Comparison of ENCODE assay signal across 8 cellular contexts in the genomic region with DNA sequence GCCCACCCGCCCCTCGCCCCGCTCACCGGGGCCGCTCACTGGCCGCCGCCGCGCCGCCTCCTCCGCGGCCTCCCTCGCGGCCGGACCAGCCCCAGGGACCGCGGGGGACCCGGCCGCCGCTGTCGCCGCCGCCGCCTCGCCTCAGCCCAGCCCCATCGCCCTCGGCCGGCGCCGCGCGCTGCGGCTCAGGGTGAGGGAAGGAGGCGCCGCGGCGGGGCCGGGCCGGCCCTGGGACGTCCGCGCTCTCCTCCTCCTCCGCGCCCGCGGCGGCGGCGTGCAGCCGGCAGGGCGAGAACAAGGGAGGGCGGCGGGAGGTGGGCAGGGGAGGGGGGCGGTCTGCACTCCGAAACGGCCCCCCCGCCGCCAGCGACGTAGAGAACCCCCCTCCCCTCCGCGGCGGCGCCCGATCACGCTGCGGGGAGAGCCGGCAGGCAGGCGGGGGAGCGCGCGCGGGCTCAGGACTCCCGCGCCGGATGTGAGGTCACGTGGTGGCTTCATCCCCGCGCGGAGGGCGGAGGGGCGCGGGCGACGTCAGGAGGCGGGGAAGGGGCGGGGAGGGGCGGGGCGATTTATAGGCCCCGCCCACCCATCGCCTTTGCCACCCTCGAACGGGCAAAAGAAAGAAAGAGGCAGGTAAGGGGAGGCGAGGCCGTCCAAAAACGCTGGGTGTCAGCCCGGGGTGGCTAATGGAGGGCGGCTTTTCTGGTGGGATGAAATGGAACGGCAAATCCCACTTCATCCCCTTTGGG. TPM values are rescaled to one million over a fixed set of nuclear protein-coding genes. Genes with fewer than 3 reads are reported as not detected.
A peak's percentile ranks its signal among the peaks of the same experiment; 100 is the strongest.
DNase-seq lines count a peak whose midpoint lies in the region; ATAC-seq and TF ChIP-seq lines count a peak whose summit lies in the region.

A gene (minus strand): TSS at position 463 of the 749 bp plus-strand sequence. CDS start 24,812 bp downstream, outside the sequence.

- H3K36me3 ChIP-seq in IMR-90 (ENCODE audit: control insufficient read depth, insufficient read depth, low read length) (peaks cover 2% of the 10 kb centered on the region), OCI-LY7 (ENCODE audit: insufficient read depth, low read length) (peaks cover 28% of the 10 kb centered on the region)

- H3K27me3 ChIP-seq in IMR-90 (ENCODE audit: control insufficient read depth, insufficient read depth, low read length) (no peaks in the 10 kb centered on the region), mononuclear cell (ENCODE audit: insufficient read depth, low read length) (no peaks in the 10 kb centered on the region)

- peak within 1 kb of the TSS; percentile 99 for H2AK9ac ChIP-seq in IMR-90 (replicated peaks; ENCODE audit: low read depth, low read length, poor library complexity)

- H2AK5ac ChIP-seq in IMR-90 (ENCODE audit: low read depth, low read length) = peak within 1 kb of the TSS; percentile 95

- H3K4me2 ChIP-seq in IMR-90 (ENCODE audit: low read depth, low read length) (peak within 1 kb of the TSS; percentile 81), OCI-LY7 (ENCODE audit: low read length) (peak within 1 kb of the TSS; percentile 98)

- H3K9ac ChIP-seq in IMR-90 (ENCODE audit: low read depth, low read length) = peak within 1 kb of the TSS; percentile 93

- H3K4me1 ChIP-seq in IMR-90 (ENCODE audit: control insufficient read depth, insufficient read depth, low read length) (peaks cover 21% of the 10 kb centered on the region), OCI-LY7 (ENCODE audit: insufficient read depth, low read length, poor library complexity, severe bottlenecking) (peaks cover 36% of the 10 kb centered on the region), mononuclear cell (ENCODE audit: insufficient read depth, low read length) (peaks cover 57% of the 10 kb centered on the region)

- TF ChIP-seq RAD21 in IMR-90 (IDR thresholded peaks at IDR 0.05; ENCODE audit: low read length) = no peak

- no peaks in the 10 kb centered on the region for H3K9me2 ChIP-seq in OCI-LY7 (ENCODE audit: insufficient read depth, low read length)

- ATAC-seq in GM21526 (IDR thresholded peaks at IDR 0.05; ENCODE audit: low FRiP score, unreplicated experiment) (peak; percentile 58), IMR-90 (ENCODE audit: low read depth) (peak; percentile 81)

- peak within 1 kb of the TSS; percentile 78 for H3K56ac ChIP-seq in IMR-90 (ENCODE audit: extremely low read depth, insufficient read depth, low read length)

- H4K91ac ChIP-seq in IMR-90 (ENCODE audit: insufficient read depth, low read depth, low read length) = peak within 1 kb of the TSS; percentile 71

- peaks cover 3 to 23% of the 10 kb centered on the region in 2 experiments; a peak in 3 of 4 replicates for H3K79me1 ChIP-seq in IMR-90 (ENCODE audit: low read depth in 1 of 2, low read length in 2 of 2)

- H2BK120ac ChIP-seq in IMR-90 (ENCODE audit: low read depth, low read length) = peak within 1 kb of the TSS; percentile 95

- H3K27ac ChIP-seq in IMR-90 (ENCODE audit: insufficient read depth, low read length) (peak within 1 kb of the TSS; percentile 93), OCI-LY7 (ENCODE audit: low read depth, low read length, poor library complexity, severe bottlenecking) (peak within 1 kb of the TSS; percentile 41)

- H4K5ac ChIP-seq in IMR-90 (ENCODE audit: low read depth, low read length) = peak within 1 kb of the TSS; percentile 51

- H3K4me3 ChIP-seq in IMR-90 (ENCODE audit: insufficient read depth, low read depth, low read length) (peak within 1 kb of the TSS; percentile 82), OCI-LY7 (ENCODE audit: low read depth, low read length, poor library complexity, severe bottlenecking) (peak within 1 kb of the TSS; percentile 73), mononuclear cell (ENCODE audit: low read length) (peak within 1 kb of the TSS; percentile 60)

- in situ Hi-C loops in IMR-90 (cut with MboI; ENCODE audit: low sequenced_read_pairs) = no loop called here

- peak within 1 kb of the TSS; percentile 95; the same call in 1 of the 2 replicates for H2BK20ac ChIP-seq in IMR-90 (ENCODE audit: low read depth, low read length)

- dilution Hi-C loops in IMR-90 (cut with HindIII; ENCODE audit: low sequenced_read_pairs, unreplicated experiment) = no loop called here

- peak within 1 kb of the TSS; percentile 81 to 95 for H4K8ac ChIP-seq in IMR-90 (ENCODE audit: low read depth in 2 of 2, low read length in 2 of 2)

- H3K9me3 ChIP-seq in IMR-90 (ENCODE audit: control insufficient read depth, insufficient read depth, low read length) (no peaks in the 10 kb centered on the region), OCI-LY7 (ENCODE audit: low read length) (no peaks in the 10 kb centered on the region), mononuclear cell (ENCODE audit: low read depth, low read length) (no peaks in the 10 kb centered on the region)

- H3K4ac ChIP-seq in IMR-90 (ENCODE audit: low read depth, low read length) = peak within 1 kb of the TSS; percentile 89

- peaks cover 20% of the 10 kb centered on the region for H4K20me1 ChIP-seq in IMR-90 (ENCODE audit: insufficient read depth, low read length)
- H4K20me1 ChIP-seq in OCI-LY7 (ENCODE audit: insufficient read depth, low read length) = peaks cover 11% of the 10 kb centered on the region; the same call in 1 of the 2 replicates

- peaks cover 33% of the 10 kb centered on the region for H3K79me2 ChIP-seq in OCI-LY7 (ENCODE audit: insufficient read depth, low read depth, low read length)

- DNase-seq in D341Med (ENCODE audit: low spot score) = peak; percentile 99
- DNase-seq in IMR-90 = peak; percentile 88
- DNase-seq in OCI-LY7 (ENCODE audit: low spot score) = peak; percentile 96
- DNase-seq in activated T-cell treated with anti-CD3 and anti-CD28 coated beads for 24 hours (ENCODE audit: low read depth) = peak; percentile 85
- DNase-seq in epidermal melanocyte (ENCODE audit: insufficient read length, low spot score) = peak; percentile 95
- DNase-seq in stimulated activated CD8-positive, alpha-beta memory T cell treated with anti-CD3 and anti-CD28 coated beads, Interleukin-4, amount 100 ng/mL, for 24 hours (ENCODE audit: low read depth) = peak; percentile 82

- H3K18ac ChIP-seq in IMR-90 (ENCODE audit: low read depth, low read length) = peak within 1 kb of the TSS; percentile 83

- peak within 1 kb of the TSS; percentile 77 for H3K23ac ChIP-seq in IMR-90 (ENCODE audit: low read depth, low read length)

- BruUV-seq in IMR-90 (replicated peaks; lab: Mats Ljungman, UMichigan) (no TSS peak), OCI-LY7 (replicated peaks; lab: Mats Ljungman, UMichigan) (no TSS peak)

- TF ChIP-seq POLR2A in IMR-90 (IDR thresholded peaks at IDR 0.05; ENCODE audit: low read depth, low read length) = peak; percentile 77

- intact Hi-C loops in IMR-90 (cut with micrococcal nuclease) (loop anchor here (1.0 to 5.0 kb wide), 2 partner anchors 41 to 108 kb away; no protein-coding TSS in a partner anchor), OCI-LY7 (cut with micrococcal nuclease; ENCODE audit: unreplicated experiment) (loop anchor here (2.0 to 10.0 kb wide), 4 partner anchors 96 to 668 kb away; no protein-coding TSS in a partner anchor)

- TF ChIP-seq CTCF in IMR-90 (conservative IDR thresholded peaks at IDR 0.05; ENCODE audit: low read depth, low read length) (no peak), OCI-LY7 (conservative IDR thresholded peaks at IDR 0.05; ENCODE audit: low read length) (no peak)

- peak within 1 kb of the TSS; percentile 82 for H2BK5ac ChIP-seq in IMR-90 (ENCODE audit: low read depth, low read length, poor library complexity, severe bottlenecking)

- WGBS in IMR-90 (ENCODE audit: extremely low coverage in 2 of 2, insufficient read length in 1 of 2), 2 experiments = 0% methylated on average over 16 of the region's 99 CpGs; no CpG with 5 or more reads in 1 of the 2 experiments

- peak within 1 kb of the TSS; percentile 99 for H3K14ac ChIP-seq in IMR-90 (replicated peaks; ENCODE audit: low read depth, low read length)

- CTCF ChIA-PET in IMR-90 (lab: Yijun Ruan, JAX) = interaction anchor here (0.7 to 3.5 kb wide), 2 partner anchors 18 to 108 kb away, joined by 4 to 9 read pairs; no protein-coding TSS in a partner anchor
- CTCF ChIA-PET in OCI-LY7 (lab: Charles Lee; ENCODE audit: unreplicated experiment) = no interaction called here

- peak within 1 kb of the TSS; percentile 90 for H2AFZ ChIP-seq in IMR-90 (replicated peaks; ENCODE audit: low read length, poor library complexity)
- peak within 1 kb of the TSS; percentile 76 for H2AFZ ChIP-seq in OCI-LY7 (ENCODE audit: low read length)

- H2BK15ac ChIP-seq in IMR-90 (ENCODE audit: low read depth, low read length) = peak within 1 kb of the TSS; percentile 80

- POLR2A ChIA-PET in IMR-90 (lab: Charles Lee; ENCODE audit: unreplicated experiment) (no interaction called here), OCI-LY7 (lab: Charles Lee) (interaction anchor here (1.0 to 1.3 kb wide), 3 partner anchors 12 to 185 kb away, joined by 3 to 4 read pairs (median 3); a partner anchor contains a TSS)

- peaks cover 20% of the 10 kb centered on the region for H3K9me1 ChIP-seq in IMR-90 (ENCODE audit: insufficient read depth, low read length)

TF ChIP-seq in IMR-90, 13 proteins besides CTCF, POLR2A, EP300 and RAD21:
- TF ChIP-seq MAZ (IDR thresholded peaks at IDR 0.05; ENCODE audit: borderline replicate concordance, low read depth, low read length) (peak; percentile 95), CEBPB (IDR thresholded peaks at IDR 0.05; ENCODE audit: low read depth, low read length) (no peak), MXI1 (IDR thresholded peaks at IDR 0.05; ENCODE audit: borderline replicate concordance, low read depth, low read length) (peak; percentile 38; the same call in 1 of the 2 replicates), FOS (IDR thresholded peaks at IDR 0.05; ENCODE audit: low read depth, low read length) (no peak), SMC3 (IDR thresholded peaks at IDR 0.05; ENCODE audit: low read depth, low read length) (no peak), BHLHE40 (IDR thresholded peaks at IDR 0.05; ENCODE audit: low read depth, low read length) (peak; percentile 49; the same call in 1 of the 2 replicates), MAFK (IDR thresholded peaks at IDR 0.05; ENCODE audit: low read depth, low read length) (no peak)
- TF ChIP-seq, protein P1, sequence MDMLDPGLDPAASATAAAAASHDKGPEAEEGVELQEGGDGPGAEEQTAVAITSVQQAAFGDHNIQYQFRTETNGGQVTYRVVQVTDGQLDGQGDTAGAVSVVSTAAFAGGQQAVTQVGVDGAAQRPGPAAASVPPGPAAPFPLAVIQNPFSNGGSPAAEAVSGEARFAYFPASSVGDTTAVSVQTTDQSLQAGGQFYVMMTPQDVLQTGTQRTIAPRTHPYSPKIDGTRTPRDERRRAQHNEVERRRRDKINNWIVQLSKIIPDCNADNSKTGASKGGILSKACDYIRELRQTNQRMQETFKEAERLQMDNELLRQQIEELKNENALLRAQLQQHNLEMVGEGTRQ (IDR thresholded peaks at IDR 0.05; ENCODE audit: low read depth, low read length) = peak; percentile 91
TF ChIP-seq in IMR-90: peak in this region for 4.

RNA-seq across cellular contexts. Expression of the gene that starts here (rescaled TPM):
- total RNA-seq in IMR-90 (2012; rRNA removed) = 154 and 284 TPM in 2 replicates
- 37.5 and 48.1 TPM in 2 replicates for polyA plus RNA-seq in IMR-90 (2012; rRNA removed)
- polyA plus RNA-seq in IMR-90 (2012; cell fraction: cytosol; rRNA removed) = 11.9 and 18.2 TPM in 2 replicates
- polyA plus RNA-seq in IMR-90 (2012; cell fraction: nucleus; rRNA removed; ENCODE audit: low replicate concordance) = 8.3 and 70.9 TPM in 2 replicates
- 84.5 and 103 TPM in 2 replicates for total RNA-seq in OCI-LY7 (2014; rRNA removed; shearing (Covaris generic))
- 69.5 and 79.5 TPM in 2 replicates for total RNA-seq in OCI-LY7 (2022)
- total RNA-seq in mononuclear cell = 179 TPM

Comparison
In these comparisons a context has a peak if more than half of its experiments do, and no peak if none do; other contexts are left out.
1. Peak in every context shown above with its lines: DNase-seq, ATAC-seq, H3K4me3 ChIP-seq and H3K27ac ChIP-seq.